In genomic region chr6:658244-658643, GRCh38 we compare ENCODE assay signal across 1 cellular context.
TF ChIP-seq lines count a peak whose summit lies in the region.

No MANE protein-coding gene starts in this region.

TF ChIP-seq in K562, 482 proteins besides CTCF, POLR2A, EP300 and RAD21 (continued from another document):
- TF ChIP-seq MLLT1 (IDR thresholded peaks at IDR 0.05) = peak in 1 of 2 experiments; percentile 84; a peak in 2 of 4 replicates
- TF ChIP-seq TEAD4 (IDR thresholded peaks at IDR 0.05; ENCODE audit: low read length) = peak; percentile 78
- TF ChIP-seq TEAD4 (CRISPR knock-in tag; IDR thresholded peaks at IDR 0.05; ENCODE audit: borderline replicate concordance) = no peak
- no peak for TF ChIP-seq BDP1 (IDR thresholded peaks at IDR 0.05; ENCODE audit: insufficient read depth, insufficient read length)
- peak; percentile 94 for TF ChIP-seq SOX6 (IDR thresholded peaks at IDR 0.05)
- TF ChIP-seq MTA1 (IDR thresholded peaks at IDR 0.05; ENCODE audit: borderline replicate concordance) = 0 out of 2 replicates have a peak, but pooled peaks have one; percentile 37
- peak; percentile 70 for TF ChIP-seq CBFA2T3 (IDR thresholded peaks at IDR 0.05)
- TF ChIP-seq CREM (IDR thresholded peaks at IDR 0.05; ENCODE audit: low read depth) = peak; percentile 31; the same call in 1 of the 2 replicates
- peak; percentile 47; the same call in 1 of the 2 replicates for TF ChIP-seq ZEB2 (IDR thresholded peaks at IDR 0.05)
- TF ChIP-seq ZNF583 (CRISPR knock-in tag; IDR thresholded peaks at IDR 0.05) = no peak
- peak; percentile 50 for TF ChIP-seq TAL1 (IDR thresholded peaks at IDR 0.05)
- TF ChIP-seq L3MBTL2 (IDR thresholded peaks at IDR 0.05) = peak; percentile 26; the same call in 1 of the 2 replicates
- peak in 1 of 2 experiments; percentile 62; a peak in 2 of 4 replicates for TF ChIP-seq FOXA3 (CRISPR knock-in tag; conservative IDR thresholded peaks at IDR 0.05 in 1 of 2, IDR thresholded peaks at IDR 0.05 in 1 of 2)
- TF ChIP-seq HDAC1 (IDR thresholded peaks at IDR 0.05) = 0 out of 4 replicates have a peak, but pooled peaks of 1 of the 2 experiments have one; percentile 8
- no peak for TF ChIP-seq ZNF512 (tag; IDR thresholded peaks at IDR 0.05)
- TF ChIP-seq MEF2D (tag; conservative IDR thresholded peaks at IDR 0.05; ENCODE audit: low read depth) = peak; percentile 86
- TF ChIP-seq NCOR1 (IDR thresholded peaks at IDR 0.05) = peak; percentile 81
- 0 out of 2 replicates have a peak, but pooled peaks have one; percentile 33 for TF ChIP-seq NBN (IDR thresholded peaks at IDR 0.05; ENCODE audit: low read depth)
- TF ChIP-seq RUNX1 (IDR thresholded peaks at IDR 0.05; ENCODE audit: low read depth) = no peak
- TF ChIP-seq ZNF217 (CRISPR knock-in tag; IDR thresholded peaks at IDR 0.05) = no peak
- TF ChIP-seq HDAC2 (IDR thresholded peaks at IDR 0.05) = 0 out of 2 replicates have a peak, but pooled peaks have one; percentile 33
- TF ChIP-seq ZNF347 (CRISPR knock-in tag; IDR thresholded peaks at IDR 0.05; ENCODE audit: low read depth) = no peak
- peak; percentile 21 for TF ChIP-seq MEIS2 (IDR thresholded peaks at IDR 0.05; ENCODE audit: partially characterized antibody)
- TF ChIP-seq HES1 (IDR thresholded peaks at IDR 0.05; ENCODE audit: low read depth) = 0 out of 2 replicates have a peak, but pooled peaks have one; percentile 36
- TF ChIP-seq TRIM24 (IDR thresholded peaks at IDR 0.05) = peak in 1 of 2 experiments; percentile 48; a peak in 1 of 4 replicates
- TF ChIP-seq RCOR1 (IDR thresholded peaks at IDR 0.05; ENCODE audit: borderline replicate concordance in 1 of 2, low read depth in 2 of 2, low read length in 2 of 2) = peak in 1 of 2 experiments; percentile 77; a peak in 2 of 4 replicates
- no peak for TF ChIP-seq HSF4 (CRISPR knock-in tag; IDR thresholded peaks at IDR 0.05; ENCODE audit: borderline replicate concordance)
- TF ChIP-seq ESRRA (IDR thresholded peaks at IDR 0.05; ENCODE audit: borderline replicate concordance, low read depth) = peak; percentile 50; the same call in 1 of the 2 replicates
- TF ChIP-seq KLF13 (tag; IDR thresholded peaks at IDR 0.05; ENCODE audit: borderline replicate concordance, low read depth) = no peak
- peak; percentile 73; the same call in 1 of the 2 replicates for TF ChIP-seq ATF3 (IDR thresholded peaks at IDR 0.05)
- no peak for TF ChIP-seq ATF3 (CRISPR knock-in tag; conservative IDR thresholded peaks at IDR 0.05)
- TF ChIP-seq MEF2A (IDR thresholded peaks at IDR 0.05; ENCODE audit: control insufficient read depth, low read depth, low read length) = peak; percentile 83; the same call in 1 of the 2 replicates
- TF ChIP-seq HDAC3 (IDR thresholded peaks at IDR 0.05; ENCODE audit: borderline replicate concordance, partially characterized antibody) = peak; percentile 87
- no peak for TF ChIP-seq RAD51 (IDR thresholded peaks at IDR 0.05; ENCODE audit: borderline replicate concordance, low read depth)
- no peak for TF ChIP-seq MAFG (tag; conservative IDR thresholded peaks at IDR 0.05)
- TF ChIP-seq JUND (IDR thresholded peaks at IDR 0.05; ENCODE audit: borderline replicate concordance, low read depth, low read length) = peak; percentile 78; the same call in 1 of the 2 replicates
- TF ChIP-seq JUND (tag; IDR thresholded peaks at IDR 0.05; ENCODE audit: borderline replicate concordance, low read depth, low read length) = peak; percentile 79; the same call in 1 of the 3 replicates
- no peak for TF ChIP-seq NUFIP1 (IDR thresholded peaks at IDR 0.05; ENCODE audit: partially characterized antibody)
- TF ChIP-seq ZNF407 (IDR thresholded peaks at IDR 0.05; ENCODE audit: low read depth) = no peak
- no peak for TF ChIP-seq RB1 (IDR thresholded peaks at IDR 0.05; ENCODE audit: low read depth)
- no peak for TF ChIP-seq ZNF263 (CRISPR knock-in tag; IDR thresholded peaks at IDR 0.05; ENCODE audit: borderline replicate concordance)
- no peak for TF ChIP-seq NCOA1 (IDR thresholded peaks at IDR 0.05; ENCODE audit: low read depth)
- peak; percentile 97 for TF ChIP-seq SMAD4 (CRISPR knock-in tag; conservative IDR thresholded peaks at IDR 0.05)
- TF ChIP-seq NFE2 (IDR thresholded peaks at IDR 0.05; ENCODE audit: low read depth) = 0 out of 2 replicates have a peak, but pooled peaks have one; percentile 26
- peak; percentile 80 for TF ChIP-seq ARID1B (IDR thresholded peaks at IDR 0.05)
- peak; percentile 77; the same call in 1 of the 2 replicates for TF ChIP-seq SMARCC2 (IDR thresholded peaks at IDR 0.05; ENCODE audit: low read depth)
- TF ChIP-seq HMGXB4 (CRISPR knock-in tag; IDR thresholded peaks at IDR 0.05) = no peak
- TF ChIP-seq TRIM28 (IDR thresholded peaks at IDR 0.05) = peak; percentile 32; the same call in 1 of the 2 replicates
- peak; percentile 71 for TF ChIP-seq ATF7 (IDR thresholded peaks at IDR 0.05)
- TF ChIP-seq GATAD2A (IDR thresholded peaks at IDR 0.05) = 0 out of 2 replicates have a peak, but pooled peaks have one; percentile 33
- peak in 1 of 2 experiments; percentile 97; a peak in 2 of 4 replicates for TF ChIP-seq TBL1XR1 (IDR thresholded peaks at IDR 0.05; ENCODE audit: low read length in 2 of 2)
- TF ChIP-seq RBM25 (IDR thresholded peaks at IDR 0.05; ENCODE audit: low read depth, low read length, severe bottlenecking) = no peak
- TF ChIP-seq DPF2 (IDR thresholded peaks at IDR 0.05) = peak; percentile 79; the same call in 1 of the 2 replicates
- peak; percentile 59 for TF ChIP-seq TCF3 (CRISPR knock-in tag; IDR thresholded peaks at IDR 0.05)
- TF ChIP-seq JUN (IDR thresholded peaks at IDR 0.05; ENCODE audit: borderline replicate concordance, low read depth, low read length) = peak; percentile 62; the same call in 1 of the 2 replicates
- TF ChIP-seq JUN (CRISPR knock-in tag; IDR thresholded peaks at IDR 0.05; ENCODE audit: borderline replicate concordance) = no peak
- TF ChIP-seq SMARCA4 (IDR thresholded peaks at IDR 0.05) = peak; percentile 82
- TF ChIP-seq KDM1A (IDR thresholded peaks at IDR 0.05) = peak in 1 of 2 experiments; percentile 59; a peak in 2 of 4 replicates
- TF ChIP-seq SMARCE1 (IDR thresholded peaks at IDR 0.05) = peak; percentile 66
- no peak for TF ChIP-seq TSC22D4 (tag; IDR thresholded peaks at IDR 0.05)
- TF ChIP-seq STAT5A (IDR thresholded peaks at IDR 0.05; ENCODE audit: borderline replicate concordance, low read length) = peak; percentile 64
